Comparison of ENCODE assay signal across 13 cellular contexts in the genomic region with DNA sequence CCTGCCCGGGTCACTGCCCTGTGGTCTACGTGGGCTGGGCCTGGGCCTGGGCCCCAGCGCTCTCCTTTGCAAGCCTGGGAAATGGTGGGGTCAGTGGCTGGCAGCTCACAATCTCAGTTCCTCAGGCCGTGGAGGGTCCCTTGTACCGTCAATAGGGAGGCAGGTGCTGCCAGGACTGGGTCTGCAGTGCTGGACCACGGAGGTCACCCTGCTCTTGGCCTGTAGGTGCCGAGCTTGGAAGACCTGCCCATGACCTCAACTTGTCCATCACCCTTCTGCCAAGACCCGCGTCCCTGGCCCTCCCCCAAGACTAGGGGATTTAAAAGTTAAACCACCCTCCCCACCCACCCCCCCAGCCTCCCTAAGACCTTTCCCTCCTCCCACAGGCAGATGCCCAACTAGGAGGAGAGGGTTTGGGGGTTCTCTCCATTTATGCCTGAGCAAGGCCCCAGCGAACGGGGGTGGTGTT. TPM values are rescaled to one million over a fixed set of nuclear protein-coding genes. Genes with fewer than 3 reads are reported as not detected.
DNase-seq lines count a peak whose midpoint lies in the region; ATAC-seq and TF ChIP-seq lines count a peak whose summit lies in the region.
"Had no signal": no experiment of that assay in that cellular context is flagged by ENCODE, and none has a peak within 500 bp of the region (broad histone marks: within the 10 kb centered on the region; RNA-seq: fewer than 3 reads in every experiment).

No MANE protein-coding gene starts in this region.

- peak overlapping the region; percentile 42; the same call in 1 of the 2 replicates for H3K27ac ChIP-seq in Panc1 (ENCODE audit: low read length)
- H3K27ac ChIP-seq in layer of hippocampus (ENCODE audit: low read depth, low read length), result peak overlapping the region; percentile 71
- H3K27ac ChIP-seq: PC-9 had no signal

- H3K36me3 ChIP-seq in Panc1 (ENCODE audit: control insufficient read depth, insufficient read depth, low read length) (no peaks in the 10 kb centered on the region), Caco-2 (ENCODE audit: control insufficient read depth, insufficient read depth, low read length) (no peaks in the 10 kb centered on the region)

- in situ Hi-C loops in Panc1 (cut with HindIII; ENCODE audit: low pct_unique_long_range_greater_than_20kb, low sequenced_read_pairs) (no loop called here), astrocyte of the cerebellum (cut with HindIII; ENCODE audit: low sequenced_read_pairs) (loop anchor here (10.0 kb wide), 1 partner anchor 397 kb away; no protein-coding TSS in a partner anchor)

- TF ChIP-seq CTCF in Panc1 (IDR thresholded peaks at IDR 0.05) (no peak), astrocyte of the cerebellum (IDR thresholded peaks at IDR 0.05; ENCODE audit: low read depth, low read length, missing control alignments) (no peak), Caco-2 (IDR thresholded peaks at IDR 0.05; ENCODE audit: insufficient read depth in 1 of 2, low read depth in 1 of 2, low read length in 1 of 2, severe bottlenecking in 1 of 2, unreplicated experiment in 1 of 2) (no peak)

- peaks cover 12% of the 10 kb centered on the region; the same call in 1 of the 2 replicates for H3K4me1 ChIP-seq in Panc1 (ENCODE audit: control insufficient read depth, insufficient read depth, low read length)
- H3K4me1 ChIP-seq in Caco-2, result peaks cover 5% of the 10 kb centered on the region

- POLR2A ChIA-PET in Panc1 (lab: Charles Lee), result no interaction called here
- POLR2A ChIA-PET in Caco-2 (lab: Charles Lee), result no interaction called here

- H3K27me3 ChIP-seq in Panc1 (ENCODE audit: control insufficient read depth, insufficient read depth, low read length) (no peaks in the 10 kb centered on the region), layer of hippocampus (ENCODE audit: control insufficient read depth, insufficient read depth, low read length) (peaks cover 67% of the 10 kb centered on the region), Caco-2 (replicated peaks; ENCODE audit: control insufficient read depth, insufficient read depth, low read length) (no peaks in the 10 kb centered on the region)

- peak overlapping the region; percentile 69 for H3K4me3 Mint-ChIP-seq in stimulated activated memory B cell treated with anti-CD40 and anti-IgM and Interleukin-4, amounts not matched to agents 10 μg/mL and 1 μg/mL and 100 μg/mL, for 72 hours
- no peak overlapping the region for H3K4me3 Mint-ChIP-seq in Caco-2 (ENCODE audit: unreplicated experiment)

- no TSS peak for BruUV-seq in Panc1 (replicated peaks; lab: Mats Ljungman, UMichigan)
- no TSS peak for BruUV-seq in Caco-2 (replicated peaks; lab: Mats Ljungman, UMichigan)

- no peak for ATAC-seq in Panc1
- ATAC-seq in stimulated activated memory B cell treated with anti-CD40 and anti-IgM and Interleukin-4, amounts not matched to agents 10 μg/mL and 1 μg/mL and 100 μg/mL, for 72 hours, result no peak
- ATAC-seq in HG02852 (IDR thresholded peaks at IDR 0.05; ENCODE audit: unreplicated experiment), result no peak
- no peak for ATAC-seq in GM18858 (IDR thresholded peaks at IDR 0.05; ENCODE audit: unreplicated experiment)
- ATAC-seq: HCT116 had no signal

- H3K9me3 ChIP-seq in Panc1 (ENCODE audit: control insufficient read depth, insufficient read depth, low read depth, low read length) (no peaks in the 10 kb centered on the region), Caco-2 (no peaks in the 10 kb centered on the region)

- peaks cover 75% of the 10 kb centered on the region for H3K27me3 Mint-ChIP-seq in stimulated activated memory B cell treated with anti-CD40 and anti-IgM and Interleukin-4, amounts not matched to agents 10 μg/mL and 1 μg/mL and 100 μg/mL, for 72 hours
- no peaks in the 10 kb centered on the region for H3K27me3 Mint-ChIP-seq in Caco-2 (ENCODE audit: insufficient read depth, unreplicated experiment)

- no peaks in the 10 kb centered on the region for H3K36me3 Mint-ChIP-seq in stimulated activated memory B cell treated with anti-CD40 and anti-IgM and Interleukin-4, amounts not matched to agents 10 μg/mL and 1 μg/mL and 100 μg/mL, for 72 hours
- peaks cover 14% of the 10 kb centered on the region for H3K36me3 Mint-ChIP-seq in Caco-2 (ENCODE audit: insufficient read depth, unreplicated experiment)

- CTCF ChIA-PET in Panc1 (lab: Charles Lee) (interaction anchor here (0.5 to 0.6 kb wide), 2 partner anchors 9 to 542 kb away, joined by 3 read pairs; no protein-coding TSS in a partner anchor), Caco-2 (lab: Charles Lee) (interaction anchor here (1.6 kb wide), 1 partner anchor 10 kb away, joined by 4 read pairs; no protein-coding TSS in a partner anchor)

- H3K27ac Mint-ChIP-seq in stimulated activated memory B cell treated with anti-CD40 and anti-IgM and Interleukin-4, amounts not matched to agents 10 μg/mL and 1 μg/mL and 100 μg/mL, for 72 hours, result peak overlapping the region; percentile 31
- H3K27ac Mint-ChIP-seq in Caco-2 (ENCODE audit: unreplicated experiment), result no peak overlapping the region

- no peaks in the 10 kb centered on the region for H3K9me3 Mint-ChIP-seq in stimulated activated memory B cell treated with anti-CD40 and anti-IgM and Interleukin-4, amounts not matched to agents 10 μg/mL and 1 μg/mL and 100 μg/mL, for 72 hours
- H3K9me3 Mint-ChIP-seq in Caco-2 (ENCODE audit: unreplicated experiment), result no peaks in the 10 kb centered on the region

- intact Hi-C loops in Panc1 (cut with micrococcal nuclease; ENCODE audit: unreplicated experiment) (no loop called here), Caco-2 (cut with micrococcal nuclease; ENCODE audit: unreplicated experiment) (no loop called here)

- no peak for DNase-seq in Panc1 (ENCODE audit: low read depth, low spot score)
- no peak for DNase-seq in astrocyte of the cerebellum (ENCODE audit: low read depth)
- no peak for DNase-seq in Caco-2
- DNase-seq: activated CD4-positive, alpha-beta T cell treated with anti-CD3 and anti-CD28 coated beads for 4 hours; aorta; NCI-H1105 treated with DMSO at 0.1 percent for 48 hours; PC-9 had no signal

- peaks cover 32% of the 10 kb centered on the region for H3K4me1 Mint-ChIP-seq in stimulated activated memory B cell treated with anti-CD40 and anti-IgM and Interleukin-4, amounts not matched to agents 10 μg/mL and 1 μg/mL and 100 μg/mL, for 72 hours
- H3K4me1 Mint-ChIP-seq in Caco-2 (ENCODE audit: low read depth, unreplicated experiment), result no peaks in the 10 kb centered on the region

- peak overlapping the region in 1 of 2 experiments; percentile 79; a peak in 2 of 4 replicates for H3K4me3 ChIP-seq in Panc1 (ENCODE audit: low read depth in 2 of 2, low read length in 2 of 2)
- peak overlapping the region; percentile 33 for H3K4me3 ChIP-seq in astrocyte of the cerebellum (ENCODE audit: low read depth, low read length)
- H3K4me3 ChIP-seq in Caco-2 (ENCODE audit: low read depth, low read length), result no peak overlapping the region
- H3K4me3 ChIP-seq: PC-9 had no signal

RNA-seq across cellular contexts. Expression of gene TBX2, which starts 2.5 kb away (rescaled TPM):
- total RNA-seq in Panc1 (2021; ENCODE audit: unreplicated experiment), result 35.6 TPM
- polyA plus RNA-seq in Panc1 (2012; ENCODE audit: insufficient read length), result 30.7 TPM
- 8.9 and 11.5 TPM in 2 replicates for total RNA-seq in Caco-2 (2022)

RNA-seq across cellular contexts. Expression of gene TBX4, which starts 50.1 kb away (rescaled TPM):
- total RNA-seq in Panc1 (2021; ENCODE audit: unreplicated experiment), result not detected
- 0.19 TPM for polyA plus RNA-seq in Panc1 (2012; ENCODE audit: insufficient read length)
- total RNA-seq in Caco-2 (2022), result 2.5 TPM in 2 replicates
- total RNA-seq: omental fat pad, PC-9 had no signal
- polyA plus RNA-seq: aorta had no signal
